29 cellular contexts compared by ENCODE assay signal in genomic region chr10:92384741-92385140, GRCh38.
"Had no signal": no experiment of that assay in that cellular context is flagged by ENCODE, and none has a peak within 500 bp of the region (broad histone marks: within the 10 kb centered on the region; RNA-seq: fewer than 3 reads in every experiment).

No MANE protein-coding gene starts in this region.

- H3K4me1 ChIP-seq: ascending aorta, colonic mucosa, gastroesophageal sphincter had no signal

- H3K27ac ChIP-seq: ascending aorta, colonic mucosa, gastroesophageal sphincter, heart right ventricle, hepatocyte had no signal

- H3K36me3 ChIP-seq: ascending aorta, colonic mucosa, esophagus squamous epithelium, gastroesophageal sphincter, heart right ventricle had no signal

- H3K9me3 ChIP-seq: ascending aorta, colonic mucosa, esophagus squamous epithelium, gastroesophageal sphincter, heart right ventricle had no signal

- H3K4me3 ChIP-seq: ascending aorta, colonic mucosa, esophagus squamous epithelium, gastroesophageal sphincter, heart right ventricle, hepatocyte had no signal

- ATAC-seq: activated CD4-positive, alpha-beta T cell treated with anti-CD3 and anti-CD28 coated beads for 36 hours; activated CD8-positive, alpha-beta memory T cell treated with anti-CD3 and anti-CD28 coated beads, Interleukin-2, amount 10 ng/mL, durations not matched to agents 7 days and 5 days; activated CD8-positive, alpha-beta T cell treated with anti-CD3 and anti-CD28 coated beads, Interleukin-2, amount 10 ng/mL, durations not matched to agents 7 days and 5 days; activated naive CD4-positive, alpha-beta T cell treated with anti-CD3 and anti-CD28 coated beads, Interleukin-2, amount 50 U/mL, for 72 hours; gastroesophageal sphincter; heart right ventricle had no signal

- H3K27me3 ChIP-seq: ascending aorta, colonic mucosa, esophagus squamous epithelium, gastroesophageal sphincter, heart right ventricle had no signal

- FAIRE-seq: endometrium, endothelial cell of umbilical vein had no signal

- DNase-seq: activated CD4-positive, alpha-beta memory T cell treated with anti-CD3 and anti-CD28 coated beads for 36 hours; activated CD4-positive, alpha-beta T cell treated with anti-CD3 and anti-CD28 coated beads for 36 hours; activated CD4-positive, alpha-beta T cell treated with anti-CD3 and anti-CD28 coated beads, Interleukin-2, amount 10 ng/mL, durations not matched to agents 24 days and 14 days; activated CD4-positive, CD25-positive, alpha-beta regulatory T cell; activated CD4-positive, CD25-positive, alpha-beta regulatory T cell treated with anti-CD3 and anti-CD28 coated beads, Interleukin-2, amount 50 U/mL, for 72 hours; activated CD8-positive, alpha-beta memory T cell treated with anti-CD3 and anti-CD28 coated beads, Interleukin-2, amount 10 ng/mL, durations not matched to agents 7 days and 5 days; activated CD8-positive, alpha-beta memory T cell treated with anti-CD3 and anti-CD28 coated beads, Interleukin-2, amount 50 U/mL, for 4 hours; activated CD8-positive, alpha-beta T cell treated with anti-CD3 and anti-CD28 coated beads, Interleukin-2, amount 10 ng/mL, durations not matched to agents 7 days and 5 days; activated effector memory CD4-positive, alpha-beta T cell treated with anti-CD3 and anti-CD28 coated beads, Interleukin-2, amount 50 U/mL, for 16 hours; activated naive CD4-positive, alpha-beta T cell; activated naive CD4-positive, alpha-beta T cell treated with anti-CD3 and anti-CD28 coated beads, Interleukin-2, amount 10 ng/mL, durations not matched to agents 7 days and 5 days; activated naive CD8-positive, alpha-beta T cell treated with anti-CD3 and anti-CD28 coated beads, Interleukin-2, amount 10 ng/mL, durations not matched to agents 7 days and 5 days; activated T-cell treated with anti-CD3 and anti-CD28 coated beads, Interleukin-2, amount 50 U/mL, for 1 hour; activated T-cell treated with anti-CD3 and anti-CD28 coated beads, Interleukin-2, amount 50 U/mL, for 48 hours; central memory CD4-positive, alpha-beta T cell; cerebellar nuclear complex; colonic mucosa; effector CD8-positive, alpha-beta T cell; erythroblast; esophagus squamous epithelium; foreskin melanocyte; heart right ventricle; T-helper 2 cell had no signal
